In genomic region chr6:73632346-73632745, GRCh38 we compare ENCODE assay signal across 3 cellular contexts.
"Had no signal": no experiment of that assay in that cellular context is flagged by ENCODE, and none has a peak within 500 bp of the region (broad histone marks: within the 10 kb centered on the region; RNA-seq: fewer than 3 reads in every experiment).

No MANE protein-coding gene starts in this region.

- DNase-seq: GDM1, GF-D8 had no signal

- H3K4me3 ChIP-seq: GM12878 had no signal
